ENCODE assay signal across 21 cellular contexts in genomic region chr1:19339199-19339861, GRCh38. TPM values are rescaled to one million over a fixed set of nuclear protein-coding genes. Genes with fewer than 3 reads are reported as not detected.
A peak's percentile ranks its signal among the peaks of the same experiment; 100 is the strongest.
DNase-seq lines count a peak whose midpoint lies in the region; TF ChIP-seq lines count a peak whose summit lies in the region.
"Had no signal": no experiment of that assay in that cellular context is flagged by ENCODE, and none has a peak within 500 bp of the region (broad histone marks: within the 10 kb centered on the region; RNA-seq: fewer than 3 reads in every experiment).

No MANE protein-coding gene starts in this region.

- dilution Hi-C loops in mammary epithelial cell (cut with HindIII; ENCODE audit: low sequenced_read_pairs), result loop anchor here (10.0 kb wide), 1 partner anchor 145 kb away; the partner anchor contains the start of gene CAPZB

- H3K27me3 ChIP-seq in H7 (ENCODE audit: control insufficient read depth, insufficient read depth, low read length), result no peaks in the 10 kb centered on the region
- H3K27me3 ChIP-seq in NT2/D1 (ENCODE audit: insufficient read depth, insufficient read length), result no peaks in the 10 kb centered on the region
- H3K27me3 ChIP-seq in mammary epithelial cell (ENCODE audit: insufficient read depth, low read length), result no peaks in the 10 kb centered on the region
- H3K27me3 ChIP-seq: body of pancreas, sigmoid colon had no signal

- intact Hi-C loops in mammary epithelial cell (cut with micrococcal nuclease), result no loop called here

- no peaks in the 10 kb centered on the region for H3K27me3 Mint-ChIP-seq in neural crest cell (ENCODE audit: low read depth)
- H3K27me3 Mint-ChIP-seq: activated CD8-positive, alpha-beta T cell treated with anti-CD3 and anti-CD28 coated beads for 36 hours had no signal

- WGBS in mammary epithelial cell (ENCODE audit: low coverage, missing lambda C conversion rate), result 93% methylated on average over 18 of the region's 19 CpGs

- H3K4me1 Mint-ChIP-seq in neural crest cell, result peaks cover 15% of the 10 kb centered on the region

- CTCF ChIA-PET in mammary epithelial cell (lab: Charles Lee; ENCODE audit: low non-redundant PET), result no interaction called here

- in situ Hi-C loops in mammary epithelial cell (cut with MboI; ENCODE audit: low sequenced_read_pairs in 2 of 2), result no loop called here

- BruUV-seq in mammary epithelial cell (replicated peaks; lab: Mats Ljungman, UMichigan), result TSS peak; percentile 67

- peaks cover 9% of the 10 kb centered on the region for H3K36me3 ChIP-seq in H7 (replicated peaks; ENCODE audit: control insufficient read depth, insufficient read depth, low read length)
- H3K36me3 ChIP-seq in NT2/D1 (ENCODE audit: insufficient read depth, insufficient read length, low read length), result peaks cover 47% of the 10 kb centered on the region
- peaks cover 2% of the 10 kb centered on the region for H3K36me3 ChIP-seq in mammary epithelial cell (ENCODE audit: insufficient read depth, low read length)

- H3K27ac ChIP-seq in mammary epithelial cell (ENCODE audit: insufficient read depth, low read depth, low read length), result no peak overlapping the region
- no peak overlapping the region for H3K27ac ChIP-seq in substantia nigra (ENCODE audit: low read depth, low read length, poor library complexity, severe bottlenecking)
- H3K27ac ChIP-seq: body of pancreas, prostate gland, sigmoid colon, thoracic aorta had no signal

- H3K4me1 ChIP-seq in NT2/D1 (ENCODE audit: insufficient read depth, insufficient read length) (peaks cover 9% of the 10 kb centered on the region), mammary epithelial cell (ENCODE audit: insufficient read depth, low read length) (peaks cover 9% of the 10 kb centered on the region)
- H3K4me1 ChIP-seq: body of pancreas, prostate gland had no signal

- H3K9me3 ChIP-seq in NT2/D1 (ENCODE audit: insufficient read depth, low read length) (no peaks in the 10 kb centered on the region), mammary epithelial cell (replicated peaks; ENCODE audit: insufficient read depth, low read length) (no peaks in the 10 kb centered on the region)
- H3K9me3 ChIP-seq: body of pancreas, prostate gland, sigmoid colon, thoracic aorta had no signal

- H3K4me3 Mint-ChIP-seq in neural crest cell, result peak overlapping the region; percentile 19
- H3K4me3 Mint-ChIP-seq: activated CD8-positive, alpha-beta T cell treated with anti-CD3 and anti-CD28 coated beads for 36 hours had no signal

- peaks cover 3% of the 10 kb centered on the region for H3K36me3 Mint-ChIP-seq in neural crest cell (ENCODE audit: low read depth)

- DNase-seq in H7, result peak; percentile 79
- no peak for DNase-seq in NT2/D1 (ENCODE audit: low read depth, low spot score)
- no peak for DNase-seq in mammary epithelial cell
- DNase-seq in neural crest cell (ENCODE audit: low read depth, low spot score), result no peak
- no peak for DNase-seq in substantia nigra (lab: John Stamatoyannopoulos, UW)
- no peak for DNase-seq in HCEC 1CT
- no peak for DNase-seq in anterior cingulate cortex (lab: John Stamatoyannopoulos, UW)
- no peak for DNase-seq in occipital lobe (lab: John Stamatoyannopoulos, UW)
- DNase-seq: activated CD8-positive, alpha-beta T cell treated with anti-CD3 and anti-CD28 coated beads for 36 hours; activated effector memory CD4-positive, alpha-beta T cell treated with Interleukin-2 at 50 U/mL for 16 hours; body of pancreas; NCI-H1048; NCI-H1930; NCI-H526; NK-92 treated with Interleukin-12 subunit alpha and Interleukin-12 subunit beta, amount 100 ng/mL, for 24 hours; sigmoid colon; stimulated activated naive CD8-positive, alpha-beta T cell treated with anti-CD3 and anti-CD28 coated beads, Interleukin-15, Interleukin-2, amounts not matched to agents 100 U/mL and 50 U/mL, for 24 hours; T-helper 1 cell had no signal

- no peaks in the 10 kb centered on the region for H4K20me1 ChIP-seq in mammary epithelial cell (ENCODE audit: insufficient read depth, low read length)

- peak overlapping the region; percentile 42 for H3K9ac ChIP-seq in NT2/D1 (ENCODE audit: insufficient read length, low read depth)
- H3K9ac ChIP-seq in mammary epithelial cell (ENCODE audit: insufficient read depth, low read length), result no peak overlapping the region

- H3K79me2 ChIP-seq in mammary epithelial cell (ENCODE audit: insufficient read depth, low read length), result no peaks in the 10 kb centered on the region

- no peak overlapping the region for H3K4me2 ChIP-seq in mammary epithelial cell (ENCODE audit: insufficient read depth, low read depth, low read length)

- H3K4me3 ChIP-seq in H7 (ENCODE audit: insufficient read depth, low read depth, low read length), result no peak overlapping the region
- no peak overlapping the region for H3K4me3 ChIP-seq in NT2/D1 (ENCODE audit: insufficient read length, low read depth)
- H3K4me3 ChIP-seq in mammary epithelial cell (replicated peaks in 1 of 3; ENCODE audit: insufficient read depth in 1 of 3, low read depth in 2 of 3, low read length in 3 of 3), result no peak overlapping the region
- H3K4me3 ChIP-seq: body of pancreas, lung, prostate gland, sigmoid colon, thoracic aorta had no signal

- no peak overlapping the region for H2AFZ ChIP-seq in mammary epithelial cell (ENCODE audit: low read depth, low read length)

- H3K9me3 Mint-ChIP-seq in neural crest cell, result no peaks in the 10 kb centered on the region
- H3K9me3 Mint-ChIP-seq: activated CD8-positive, alpha-beta T cell treated with anti-CD3 and anti-CD28 coated beads for 36 hours had no signal

- H3K27ac Mint-ChIP-seq in neural crest cell (ENCODE audit: unreplicated experiment), result no peak overlapping the region
- H3K27ac Mint-ChIP-seq: activated CD8-positive, alpha-beta T cell treated with anti-CD3 and anti-CD28 coated beads for 36 hours had no signal

- TF ChIP-seq CTCF in mammary epithelial cell (conservative IDR thresholded peaks at IDR 0.05 in 1 of 2, IDR thresholded peaks at IDR 0.05 in 1 of 2; ENCODE audit: extremely low read depth in 1 of 2, insufficient read depth in 1 of 2, low read depth in 1 of 2, low read length in 2 of 2) (no peak), neural crest cell (conservative IDR thresholded peaks at IDR 0.05) (no peak)

RNA-seq across cellular contexts. Expression of gene SLC66A1, which starts 27.2 kb away (rescaled TPM):
- 25.7 and 29.5 TPM in 2 replicates for total RNA-seq in H7 (2014; rRNA removed; shearing (Covaris generic))
- total RNA-seq in mammary epithelial cell (10 to 100 TPM; 17.7 to 19.7 TPM), neural crest cell (27.4 and 32.3 TPM in 2 replicates), occipital lobe (18.4 TPM)
- 16.6 TPM for polyA plus RNA-seq in mammary epithelial cell
- 10.5 TPM for polyA minus RNA-seq in mammary epithelial cell

RNA-seq across cellular contexts. Expression of gene AKR7A2, which starts 27.4 kb away (rescaled TPM):
- total RNA-seq in H7 (2014; rRNA removed; shearing (Covaris generic)), result 90.2 and 92.4 TPM in 2 replicates
- total RNA-seq in mammary epithelial cell (10 to 100 TPM; 45.7 to 60.3 TPM), neural crest cell (70.4 and 75.7 TPM in 2 replicates), occipital lobe (24.2 TPM)
- polyA plus RNA-seq in mammary epithelial cell, result 65.9 TPM
- 43.9 TPM for polyA minus RNA-seq in mammary epithelial cell

RNA-seq across cellular contexts. Expression of gene AKR7A3, which starts 50.8 kb away (rescaled TPM):
- total RNA-seq in H7 (2014; rRNA removed; shearing (Covaris generic)), result 0.69 and 1.8 TPM in 2 replicates
- under 1 TPM; 0.50 to 0.59 TPM for total RNA-seq in mammary epithelial cell
- polyA plus RNA-seq in mammary epithelial cell, result 0.16 TPM
- not detected for polyA minus RNA-seq in mammary epithelial cell
- total RNA-seq in neural crest cell, result 2.0 and 2.1 TPM in 2 replicates
- total RNA-seq in occipital lobe, result 1.2 TPM
